13 cellular contexts compared by ENCODE assay signal in genomic region chr10:98246911-98247820, GRCh38. TPM values are rescaled to one million over a fixed set of nuclear protein-coding genes. Genes with fewer than 3 reads are reported as not detected.
DNase-seq lines count a peak whose midpoint lies in the region; ATAC-seq and TF ChIP-seq lines count a peak whose summit lies in the region.
"Had no signal": no experiment of that assay in that cellular context is flagged by ENCODE, and none has a peak within 500 bp of the region (broad histone marks: within the 10 kb centered on the region; RNA-seq: fewer than 3 reads in every experiment).

No MANE protein-coding gene starts in this region.

- no peak overlapping the region for H3K9ac ChIP-seq in adipocyte (ENCODE audit: low read length)

- H3K27me3 Mint-ChIP-seq in activated naive CD4-positive, alpha-beta T cell treated with anti-CD3 and anti-CD28 coated beads for 36 hours (ENCODE audit: low read depth), result no peaks in the 10 kb centered on the region

- DNase-seq in activated naive CD4-positive, alpha-beta T cell treated with anti-CD3 and anti-CD28 coated beads, Interleukin-2, amount 50 U/mL, for 72 hours (ENCODE audit: low spot score in 2 of 2), result no peak
- no peak for DNase-seq in activated naive CD4-positive, alpha-beta T cell treated with anti-CD3 and anti-CD28 coated beads for 36 hours
- DNase-seq in adipocyte (ENCODE audit: low read depth), result peak; percentile 42
- peak; percentile 81 for DNase-seq in kidney tubule cell (ENCODE audit: low spot score)
- no peak for DNase-seq in suprapubic skin (ENCODE audit: low spot score in 2 of 2)
- DNase-seq in MV-4-11 (lab: John Stamatoyannopoulos, UW), result no peak
- DNase-seq in NAMALWA (ENCODE audit: low spot score), result no peak
- no peak for DNase-seq in NCI-H146 treated with DMSO at 0.1 percent for 48 hours (lab: John Stamatoyannopoulos, UW; ENCODE audit: unreplicated experiment)
- DNase-seq: BE2C, brain microvascular endothelial cell, esophagus squamous epithelium, left colon, testis had no signal

- intact Hi-C loops in activated naive CD4-positive, alpha-beta T cell treated with anti-CD3 and anti-CD28 coated beads for 36 hours (cut with micrococcal nuclease), result loop anchor here (10.0 kb wide), 1 partner anchor 418 kb away; no protein-coding TSS in a partner anchor

- no peak for ATAC-seq in activated naive CD4-positive, alpha-beta T cell treated with anti-CD3 and anti-CD28 coated beads, Interleukin-2, amount 50 U/mL, for 72 hours
- ATAC-seq: left colon had no signal

- H3K4me3 ChIP-seq in adipocyte (ENCODE audit: low read length) (no peak overlapping the region), suprapubic skin (no peak overlapping the region)
- H3K4me3 ChIP-seq: esophagus squamous epithelium, testis had no signal

- CTCF ChIA-PET in activated naive CD4-positive, alpha-beta T cell treated with anti-CD3 and anti-CD28 coated beads for 36 hours (lab: Charles Lee), result no interaction called here

- H3K4me1 Mint-ChIP-seq in activated naive CD4-positive, alpha-beta T cell treated with anti-CD3 and anti-CD28 coated beads for 36 hours (ENCODE audit: low read depth), result no peaks in the 10 kb centered on the region

- TF ChIP-seq EP300 in suprapubic skin (IDR thresholded peaks at IDR 0.05), result no peak

- H3K27me3 ChIP-seq in adipocyte (replicated peaks; ENCODE audit: control insufficient read depth, insufficient read depth, low read length) (no peaks in the 10 kb centered on the region), suprapubic skin (no peaks in the 10 kb centered on the region)
- H3K27me3 ChIP-seq: BE2C, brain microvascular endothelial cell, esophagus squamous epithelium, testis had no signal

- H3K9me3 Mint-ChIP-seq in activated naive CD4-positive, alpha-beta T cell treated with anti-CD3 and anti-CD28 coated beads, Interleukin-2, amount 50 U/mL, for 72 hours, result no peaks in the 10 kb centered on the region
- H3K9me3 Mint-ChIP-seq in activated naive CD4-positive, alpha-beta T cell treated with anti-CD3 and anti-CD28 coated beads for 36 hours, result no peaks in the 10 kb centered on the region

- H3K36me3 ChIP-seq in adipocyte (ENCODE audit: control insufficient read depth, insufficient read depth, low read length, severe bottlenecking), result peaks cover 69% of the 10 kb centered on the region
- H3K36me3 ChIP-seq in suprapubic skin, result peaks cover 56% of the 10 kb centered on the region

- no peak for TF ChIP-seq POLR2A in suprapubic skin (IDR thresholded peaks at IDR 0.05)

- peak overlapping the region; percentile 24 to 50 for H3K27ac Mint-ChIP-seq in activated naive CD4-positive, alpha-beta T cell treated with anti-CD3 and anti-CD28 coated beads, Interleukin-2, amount 50 U/mL, for 72 hours
- H3K27ac Mint-ChIP-seq in activated naive CD4-positive, alpha-beta T cell treated with anti-CD3 and anti-CD28 coated beads for 36 hours, result no peak overlapping the region

- peaks cover 7 to 22% of the 10 kb centered on the region in 2 donors for H3K36me3 Mint-ChIP-seq in activated naive CD4-positive, alpha-beta T cell treated with anti-CD3 and anti-CD28 coated beads, Interleukin-2, amount 50 U/mL, for 72 hours
- H3K36me3 Mint-ChIP-seq in activated naive CD4-positive, alpha-beta T cell treated with anti-CD3 and anti-CD28 coated beads for 36 hours (ENCODE audit: low read depth), result peaks cover 21% of the 10 kb centered on the region

- no peak for TF ChIP-seq CTCF in suprapubic skin (IDR thresholded peaks at IDR 0.05)

- H3K27ac ChIP-seq in suprapubic skin, result peak overlapping the region; percentile 28
- H3K27ac ChIP-seq: brain microvascular endothelial cell, testis had no signal

- no peak overlapping the region for H3K4me3 Mint-ChIP-seq in activated naive CD4-positive, alpha-beta T cell treated with anti-CD3 and anti-CD28 coated beads for 36 hours

- H3K9me3 ChIP-seq in adipocyte (ENCODE audit: control insufficient read depth, low read length) (no peaks in the 10 kb centered on the region), suprapubic skin (no peaks in the 10 kb centered on the region)
- H3K9me3 ChIP-seq: BE2C, esophagus squamous epithelium, testis had no signal

- WGBS in suprapubic skin, result 53% methylated on average over 6 of the region's 6 CpGs

- H3K4me1 ChIP-seq in adipocyte (ENCODE audit: control insufficient read depth, insufficient read depth, low read length), result no peaks in the 10 kb centered on the region
- peaks cover 7% of the 10 kb centered on the region for H3K4me1 ChIP-seq in suprapubic skin
- H3K4me1 ChIP-seq: BE2C had no signal

RNA-seq across cellular contexts. Expression of gene LOXL4, which starts 20.8 kb away (rescaled TPM):
- not detected for total RNA-seq in activated naive CD4-positive, alpha-beta T cell treated with anti-CD3 and anti-CD28 coated beads, Interleukin-2, amount 50 U/mL, for 72 hours
- total RNA-seq in activated naive CD4-positive, alpha-beta T cell treated with anti-CD3 and anti-CD28 coated beads for 36 hours, result not detected
- total RNA-seq in suprapubic skin, result 1 to 10 TPM; 1.6 to 2.3 (median 1.7) TPM

Comparison
In these comparisons a context has a peak if more than half of its experiments do, and no peak if none do; other contexts are left out.
1. DNase-seq: peak in adipocyte (single experiment) and kidney tubule cell (single experiment); none in activated naive CD4-positive, alpha-beta T cell treated with anti-CD3 and anti-CD28 coated beads, Interleukin-2, amount 50 U/mL, for 72 hours (0 of 2), activated naive CD4-positive, alpha-beta T cell treated with anti-CD3 and anti-CD28 coated beads for 36 hours (single experiment), suprapubic skin (0 of 2), MV-4-11 (single experiment), NAMALWA (single experiment) and NCI-H146 treated with DMSO at 0.1 percent for 48 hours (single experiment).